Comparison of ENCODE assay signal across 1 cellular context in the genomic region with DNA sequence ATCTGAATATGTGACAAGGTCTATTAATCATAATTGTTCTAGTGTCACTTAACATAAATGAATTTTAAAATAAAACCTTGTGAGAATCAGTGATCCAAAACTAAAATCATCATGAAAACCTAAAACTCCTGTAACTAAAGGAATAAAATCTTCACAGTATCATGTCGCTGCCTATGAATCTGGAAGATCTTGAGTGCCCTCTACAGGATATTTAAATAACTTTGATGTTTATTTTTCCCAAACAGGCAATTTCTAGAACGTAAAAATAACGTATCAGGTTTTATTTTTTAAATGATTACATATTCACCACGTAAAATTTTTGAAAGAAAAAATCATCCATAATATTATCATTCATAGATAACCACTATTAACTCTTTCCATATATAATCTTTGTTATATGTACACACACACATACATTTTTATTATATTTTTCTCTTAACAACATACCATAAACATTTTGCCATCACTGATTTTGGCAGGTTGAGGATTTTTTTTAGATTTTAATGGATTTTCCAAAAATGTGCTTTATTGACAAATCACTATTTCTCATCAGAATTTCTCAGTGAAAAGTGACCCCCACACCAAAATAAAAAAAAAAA.
TF ChIP-seq lines count a peak whose summit lies in the region.

No MANE protein-coding gene starts in this region.

TF ChIP-seq in GM23338, 12 proteins besides CTCF, POLR2A, EP300 and RAD21 (continued from another document):
- TF ChIP-seq, protein P1, sequence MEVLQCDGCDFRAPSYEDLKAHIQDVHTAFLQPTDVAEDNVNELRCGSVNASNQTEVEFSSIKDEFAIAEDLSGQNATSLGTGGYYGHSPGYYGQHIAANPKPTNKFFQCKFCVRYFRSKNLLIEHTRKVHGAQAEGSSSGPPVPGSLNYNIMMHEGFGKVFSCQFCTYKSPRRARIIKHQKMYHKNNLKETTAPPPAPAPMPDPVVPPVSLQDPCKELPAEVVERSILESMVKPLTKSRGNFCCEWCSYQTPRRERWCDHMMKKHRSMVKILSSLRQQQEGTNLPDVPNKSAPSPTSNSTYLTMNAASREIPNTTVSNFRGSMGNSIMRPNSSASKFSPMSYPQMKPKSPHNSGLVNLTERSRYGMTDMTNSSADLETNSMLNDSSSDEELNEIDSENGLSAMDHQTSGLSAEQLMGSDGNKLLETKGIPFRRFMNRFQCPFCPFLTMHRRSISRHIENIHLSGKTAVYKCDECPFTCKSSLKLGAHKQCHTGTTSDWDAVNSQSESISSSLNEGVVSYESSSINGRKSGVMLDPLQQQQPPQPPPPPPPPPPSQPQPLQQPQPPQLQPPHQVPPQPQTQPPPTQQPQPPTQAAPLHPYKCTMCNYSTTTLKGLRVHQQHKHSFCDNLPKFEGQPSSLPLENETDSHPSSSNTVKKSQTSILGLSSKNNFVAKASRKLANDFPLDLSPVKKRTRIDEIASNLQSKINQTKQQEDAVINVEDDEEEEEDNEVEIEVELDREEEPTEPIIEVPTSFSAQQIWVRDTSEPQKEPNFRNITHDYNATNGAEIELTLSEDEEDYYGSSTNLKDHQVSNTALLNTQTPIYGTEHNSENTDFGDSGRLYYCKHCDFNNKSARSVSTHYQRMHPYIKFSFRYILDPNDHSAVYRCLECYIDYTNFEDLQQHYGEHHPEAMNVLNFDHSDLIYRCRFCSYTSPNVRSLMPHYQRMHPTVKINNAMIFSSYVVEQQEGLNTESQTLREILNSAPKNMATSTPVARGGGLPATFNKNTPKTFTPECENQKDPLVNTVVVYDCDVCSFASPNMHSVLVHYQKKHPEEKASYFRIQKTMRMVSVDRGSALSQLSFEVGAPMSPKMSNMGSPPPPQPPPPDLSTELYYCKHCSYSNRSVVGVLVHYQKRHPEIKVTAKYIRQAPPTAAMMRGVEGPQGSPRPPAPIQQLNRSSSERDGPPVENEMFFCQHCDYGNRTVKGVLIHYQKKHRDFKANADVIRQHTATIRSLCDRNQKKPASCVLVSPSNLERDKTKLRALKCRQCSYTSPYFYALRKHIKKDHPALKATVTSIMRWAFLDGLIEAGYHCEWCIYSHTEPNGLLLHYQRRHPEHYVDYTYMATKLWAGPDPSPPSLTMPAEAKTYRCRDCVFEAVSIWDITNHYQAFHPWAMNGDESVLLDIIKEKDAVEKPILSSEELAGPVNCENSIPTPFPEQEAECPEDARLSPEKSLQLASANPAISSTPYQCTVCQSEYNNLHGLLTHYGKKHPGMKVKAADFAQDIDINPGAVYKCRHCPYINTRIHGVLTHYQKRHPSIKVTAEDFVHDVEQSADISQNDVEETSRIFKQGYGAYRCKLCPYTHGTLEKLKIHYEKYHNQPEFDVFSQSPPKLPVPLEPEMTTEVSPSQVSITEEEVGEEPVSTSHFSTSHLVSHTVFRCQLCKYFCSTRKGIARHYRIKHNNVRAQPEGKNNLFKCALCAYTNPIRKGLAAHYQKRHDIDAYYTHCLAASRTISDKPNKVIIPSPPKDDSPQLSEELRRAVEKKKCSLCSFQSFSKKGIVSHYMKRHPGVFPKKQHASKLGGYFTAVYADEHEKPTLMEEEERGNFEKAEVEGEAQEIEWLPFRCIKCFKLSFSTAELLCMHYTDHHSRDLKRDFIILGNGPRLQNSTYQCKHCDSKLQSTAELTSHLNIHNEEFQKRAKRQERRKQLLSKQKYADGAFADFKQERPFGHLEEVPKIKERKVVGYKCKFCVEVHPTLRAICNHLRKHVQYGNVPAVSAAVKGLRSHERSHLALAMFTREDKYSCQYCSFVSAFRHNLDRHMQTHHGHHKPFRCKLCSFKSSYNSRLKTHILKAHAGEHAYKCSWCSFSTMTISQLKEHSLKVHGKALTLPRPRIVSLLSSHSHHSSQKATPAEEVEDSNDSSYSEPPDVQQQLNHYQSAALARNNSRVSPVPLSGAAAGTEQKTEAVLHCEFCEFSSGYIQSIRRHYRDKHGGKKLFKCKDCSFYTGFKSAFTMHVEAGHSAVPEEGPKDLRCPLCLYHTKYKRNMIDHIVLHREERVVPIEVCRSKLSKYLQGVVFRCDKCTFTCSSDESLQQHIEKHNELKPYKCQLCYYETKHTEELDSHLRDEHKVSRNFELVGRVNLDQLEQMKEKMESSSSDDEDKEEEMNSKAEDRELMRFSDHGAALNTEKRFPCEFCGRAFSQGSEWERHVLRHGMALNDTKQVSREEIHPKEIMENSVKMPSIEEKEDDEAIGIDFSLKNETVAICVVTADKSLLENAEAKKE (CRISPR knock-in tag; IDR thresholded peaks at IDR 0.05): no peak
- no peak for TF ChIP-seq POLR2AphosphoS5 (IDR thresholded peaks at IDR 0.05; ENCODE audit: low read depth)
- TF ChIP-seq EZH2phosphoT487 (IDR thresholded peaks at IDR 0.05; ENCODE audit: unreplicated experiment): no peak
- no peak for TF ChIP-seq ZNF114 (CRISPR knock-in tag; IDR thresholded peaks at IDR 0.05)
- TF ChIP-seq, protein P2, sequence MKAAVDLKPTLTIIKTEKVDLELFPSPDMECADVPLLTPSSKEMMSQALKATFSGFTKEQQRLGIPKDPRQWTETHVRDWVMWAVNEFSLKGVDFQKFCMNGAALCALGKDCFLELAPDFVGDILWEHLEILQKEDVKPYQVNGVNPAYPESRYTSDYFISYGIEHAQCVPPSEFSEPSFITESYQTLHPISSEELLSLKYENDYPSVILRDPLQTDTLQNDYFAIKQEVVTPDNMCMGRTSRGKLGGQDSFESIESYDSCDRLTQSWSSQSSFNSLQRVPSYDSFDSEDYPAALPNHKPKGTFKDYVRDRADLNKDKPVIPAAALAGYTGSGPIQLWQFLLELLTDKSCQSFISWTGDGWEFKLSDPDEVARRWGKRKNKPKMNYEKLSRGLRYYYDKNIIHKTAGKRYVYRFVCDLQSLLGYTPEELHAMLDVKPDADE (IDR thresholded peaks at IDR 0.05): no peak
- no peak for TF ChIP-seq STAT1 (IDR thresholded peaks at IDR 0.05; ENCODE audit: unreplicated experiment)
- no peak for TF ChIP-seq JUNB (IDR thresholded peaks at IDR 0.05; ENCODE audit: unreplicated experiment)
- no peak for TF ChIP-seq NANOG (IDR thresholded peaks at IDR 0.05; ENCODE audit: borderline replicate concordance)
- TF ChIP-seq CREB1 (CRISPR knock-in tag; IDR thresholded peaks at IDR 0.05; ENCODE audit: low read depth): no peak
- no peak for TF ChIP-seq ZNF331 (CRISPR knock-in tag; IDR thresholded peaks at IDR 0.05; ENCODE audit: low read depth)
